ENCODE assay signal across 8 cellular contexts in the genomic region with DNA sequence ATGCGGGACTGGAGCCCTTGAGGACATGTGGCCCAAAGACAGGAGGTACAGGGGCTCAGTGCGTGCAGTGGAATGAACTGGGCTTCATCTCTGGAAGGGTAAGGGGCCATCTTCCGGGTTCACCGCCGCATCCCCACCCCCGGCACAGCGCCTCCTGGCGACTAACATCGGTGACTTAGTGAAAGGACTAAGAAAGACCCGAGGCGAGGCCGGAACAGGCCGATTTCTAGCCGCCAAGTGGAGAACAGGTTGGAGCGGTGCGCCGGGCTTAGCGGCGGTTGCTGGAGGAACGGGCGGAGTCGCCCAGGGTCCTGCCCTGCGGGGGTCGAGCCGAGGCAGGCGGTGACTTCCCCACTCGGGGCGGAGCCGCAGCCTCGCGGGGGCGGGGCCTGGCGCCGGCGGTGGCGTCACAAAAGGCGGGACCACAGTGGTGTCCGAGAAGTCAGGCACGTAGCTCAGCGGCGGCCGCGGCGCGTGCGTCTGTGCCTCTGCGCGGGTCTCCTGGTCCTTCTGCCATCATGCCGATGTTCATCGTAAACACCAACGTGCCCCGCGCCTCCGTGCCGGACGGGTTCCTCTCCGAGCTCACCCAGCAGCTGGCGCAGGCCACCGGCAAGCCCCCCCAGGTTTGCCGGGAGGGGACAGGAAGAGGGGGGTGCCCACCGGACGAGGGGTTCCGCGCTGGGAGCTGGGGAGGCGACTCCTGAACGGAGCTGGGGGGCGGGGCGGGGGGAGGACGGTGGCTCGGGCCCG. TPM values are rescaled to one million over a fixed set of nuclear protein-coding genes. Genes with fewer than 3 reads are reported as not detected.
DNase-seq lines count a peak whose midpoint lies in the region; ATAC-seq and TF ChIP-seq lines count a peak whose summit lies in the region.

A gene (plus strand): TSS at position 427 of the 753 bp plus-strand sequence. CDS start 92 bp downstream, at position 519.

- WGBS in psoas muscle, 3 donors, result 0 to 1% (median 1%) methylated on average over 60 to 71 of the region's 71 CpGs
- WGBS in urinary bladder, result under 1% methylated on average over 71 of the region's 71 CpGs

- H3K4me1 Mint-ChIP-seq in T-helper 17 cell, result peaks cover 18% of the 10 kb centered on the region

- H3K4me3 Mint-ChIP-seq in T-helper 17 cell, result peak within 1 kb of the TSS; percentile 94

- H3K4me3 ChIP-seq in psoas muscle (peak within 1 kb of the TSS; percentile 82), urinary bladder (ENCODE audit: low read depth, low read length) (peak within 1 kb of the TSS; percentile 70)

- H3K4me1 ChIP-seq in psoas muscle (peaks cover 9% of the 10 kb centered on the region), urinary bladder (ENCODE audit: insufficient read depth) (no peaks in the 10 kb centered on the region)

- H3K27me3 ChIP-seq in psoas muscle (ENCODE audit: insufficient read depth in 3 of 3, low read length in 2 of 3), result no peaks in the 10 kb centered on the region

- peak within 1 kb of the TSS; percentile 88 for H3K27ac Mint-ChIP-seq in T-helper 17 cell

- H3K36me3 ChIP-seq in psoas muscle (ENCODE audit: insufficient read depth in 1 of 2, low read depth in 1 of 2) (peaks cover 0 to 15% of the 10 kb centered on the region in 2 donors), urinary bladder (ENCODE audit: insufficient read depth) (peaks cover 3% of the 10 kb centered on the region)

- H3K9me3 ChIP-seq in T-helper 17 cell (ENCODE audit: control insufficient read depth, low read length, poor library complexity, severe bottlenecking) (no peaks in the 10 kb centered on the region), psoas muscle (no peaks in the 10 kb centered on the region)

- peak; percentile 51 for ATAC-seq in GM18499 (IDR thresholded peaks at IDR 0.05; ENCODE audit: insufficient read depth, unreplicated experiment)
- peak; percentile 79 for ATAC-seq in HG02885 (IDR thresholded peaks at IDR 0.05; ENCODE audit: poor library complexity, unreplicated experiment)
- peak; percentile 89 for ATAC-seq in T-helper 17 cell
- ATAC-seq in left ventricle myocardium superior, result peak; percentile 93
- ATAC-seq in psoas muscle, result peak; percentile 91 to 94 (median 93)

- no peaks in the 10 kb centered on the region for H3K27me3 Mint-ChIP-seq in T-helper 17 cell

- TF ChIP-seq CTCF in psoas muscle (IDR thresholded peaks at IDR 0.05), result peak; percentile 68

- peak; percentile 82 for DNase-seq in NCI-H1694 (lab: John Stamatoyannopoulos, UW)
- DNase-seq in T-helper 17 cell, result peak; percentile 91 to 95 (median 92)
- peak; percentile 55 to 98 (median 88) for DNase-seq in amygdala (lab: John Stamatoyannopoulos, UW)
- DNase-seq in left ventricle myocardium superior, result peak; percentile 97
- DNase-seq in psoas muscle, result peak; percentile 94 to 96

- peaks cover 3% of the 10 kb centered on the region for H3K36me3 Mint-ChIP-seq in T-helper 17 cell (ENCODE audit: low read depth)

- H3K27ac ChIP-seq in psoas muscle (peak within 1 kb of the TSS; percentile 90), urinary bladder (ENCODE audit: low read depth) (peak within 1 kb of the TSS; percentile 99)

- intact Hi-C loops in left ventricle myocardium superior (cut with micrococcal nuclease) (no loop called here), psoas muscle (cut with DNase I) (no loop called here)

RNA-seq across cellular contexts. Expression of the gene that starts here (rescaled TPM):
- total RNA-seq in T-helper 17 cell (100 to 1,000 TPM; 219 to 223 TPM), left ventricle myocardium superior (270 TPM), psoas muscle (100 to 1,000 TPM; 110 to 167 (median 139) TPM), urinary bladder (70.1 TPM)
- polyA plus RNA-seq in psoas muscle (100 to 1,000 TPM; 125 to 277 (median 131) TPM), urinary bladder (528 TPM)

Comparison
In these comparisons a context has a peak if more than half of its experiments do, and no peak if none do; other contexts are left out.
1. Peak in every context shown above with its lines: DNase-seq, ATAC-seq, H3K4me3 ChIP-seq and H3K27ac ChIP-seq.